In genomic region chr20:37560629-37561028, GRCh38 we compare ENCODE assay signal across 29 cellular contexts. TPM values are rescaled to one million over a fixed set of nuclear protein-coding genes. Genes with fewer than 3 reads are reported as not detected.
"Had no signal": no experiment of that assay in that cellular context is flagged by ENCODE, and none has a peak within 500 bp of the region (broad histone marks: within the 10 kb centered on the region; RNA-seq: fewer than 3 reads in every experiment).

No MANE protein-coding gene starts in this region.

- H3K9me3 Mint-ChIP-seq: nephron; neural progenitor cell; stimulated activated memory B cell treated with anti-CD40 and anti-IgM and Interleukin-4, amounts not matched to agents 10 μg/mL and 1 μg/mL and 100 μg/mL, for 72 hours had no signal

- H3K4me3 Mint-ChIP-seq: immature natural killer cell; nephron; neural progenitor cell; stimulated activated memory B cell treated with anti-CD40 and anti-IgM and Interleukin-4, amounts not matched to agents 10 μg/mL and 1 μg/mL and 100 μg/mL, for 72 hours had no signal

- DNase-seq: colonic mucosa; dermis blood vessel endothelial cell; effector memory CD4-positive, alpha-beta T cell; foreskin keratinocyte; hypothalamus; immature natural killer cell; left ventricle myocardium superior; lower lobe of right lung; right lobe of liver; stimulated activated CD4-positive, alpha-beta T cell treated with anti-CD3 and anti-CD28 coated beads, Interleukin-12 subunit alpha, Interleukin-12 subunit beta, amount 100 ng/mL, for 4 hours; stimulated activated CD4-positive, alpha-beta T cell treated with anti-CD3 and anti-CD28 coated beads, Interleukin-1b, Interleukin-23, amount 100 ng/mL, for 48 hours; stimulated activated CD4-positive, alpha-beta T cell treated with anti-CD3 and anti-CD28 coated beads, Interleukin-4, amount 100 ng/mL, for 1 hour; stimulated activated naive CD8-positive, alpha-beta T cell treated with anti-CD3 and anti-CD28 coated beads, Interleukin-15, Interleukin-2, amounts not matched to agents 100 U/mL and 50 U/mL, for 24 hours; substantia nigra; testis; tibial artery; upper lobe of right lung; uterus had no signal

- H3K4me1 Mint-ChIP-seq: immature natural killer cell; stimulated activated memory B cell treated with anti-CD40 and anti-IgM and Interleukin-4, amounts not matched to agents 10 μg/mL and 1 μg/mL and 100 μg/mL, for 72 hours had no signal

- H2AFZ ChIP-seq: neural progenitor cell, parathyroid adenoma had no signal

- H3K4me1 ChIP-seq: colonic mucosa, foreskin keratinocyte, parathyroid adenoma, right lobe of liver, testis, upper lobe of right lung, uterus had no signal

- H3K4me3 ChIP-seq: colonic mucosa, esophagus muscularis mucosa, lower lobe of right lung, neural progenitor cell, right lobe of liver, smooth muscle cell, testis, tibial artery, upper lobe of right lung, uterus had no signal

- H3K27ac Mint-ChIP-seq: immature natural killer cell; nephron; neural progenitor cell; progenitor cell of endocrine pancreas; stimulated activated memory B cell treated with anti-CD40 and anti-IgM and Interleukin-4, amounts not matched to agents 10 μg/mL and 1 μg/mL and 100 μg/mL, for 72 hours had no signal

- H3K36me3 ChIP-seq: colonic mucosa, esophagus muscularis mucosa, lower lobe of right lung, neural progenitor cell, right lobe of liver, tibial artery, upper lobe of right lung, uterus had no signal

- H3K36me3 Mint-ChIP-seq: immature natural killer cell; neural progenitor cell; stimulated activated memory B cell treated with anti-CD40 and anti-IgM and Interleukin-4, amounts not matched to agents 10 μg/mL and 1 μg/mL and 100 μg/mL, for 72 hours had no signal

- FAIRE-seq: endothelial cell of umbilical vein, keratinocyte had no signal

- H3K9ac ChIP-seq: neural progenitor cell, parathyroid adenoma had no signal

- H3K9me3 ChIP-seq: colonic mucosa, esophagus muscularis mucosa, lower lobe of right lung, right lobe of liver, testis, tibial artery, upper lobe of right lung, uterus had no signal

- H3K4me2 ChIP-seq: neural progenitor cell, smooth muscle cell had no signal

- ATAC-seq: foreskin keratinocyte; left ventricle myocardium superior; lower lobe of right lung; right lobe of liver; stimulated activated memory B cell treated with anti-CD40 and anti-IgM and Interleukin-4, amounts not matched to agents 10 μg/mL and 1 μg/mL and 100 μg/mL, for 72 hours; stimulated activated naive CD8-positive, alpha-beta T cell treated with anti-CD3 and anti-CD28 coated beads, Interleukin-15, Interleukin-2, amounts not matched to agents 100 U/mL and 50 U/mL, for 24 hours; upper lobe of right lung had no signal

- H3K79me2 ChIP-seq: parathyroid adenoma had no signal

- H3K27me3 ChIP-seq: right lobe of liver, testis had no signal

- H3K27ac ChIP-seq: colonic mucosa, esophagus muscularis mucosa, foreskin keratinocyte, lower lobe of right lung, neural progenitor cell, parathyroid adenoma, right lobe of liver, testis, tibial artery, upper lobe of right lung, uterus had no signal

RNA-seq across cellular contexts. Expression of gene NNAT, which starts 39.6 kb away (rescaled TPM):
- total RNA-seq: mononuclear cell, osteoblast, right lobe of liver, smooth muscle cell had no signal
